In genomic region chr9:132239999-132240859, GRCh38 we compare ENCODE assay signal across 8 cellular contexts.
DNase-seq lines count a peak whose midpoint lies in the region; ATAC-seq, FAIRE-seq and TF ChIP-seq lines count a peak whose summit lies in the region.

No MANE protein-coding gene starts in this region.

- H3K27me3 ChIP-seq in keratinocyte (ENCODE audit: control insufficient read depth, extremely low read depth, insufficient read depth, low read length) = peaks cover 54% of the 10 kb centered on the region
- no peaks in the 10 kb centered on the region for H3K27me3 ChIP-seq in thoracic aorta (replicated peaks; ENCODE audit: insufficient read depth)

- DNase-seq in activated naive CD4-positive, alpha-beta T cell treated with anti-CD3 and anti-CD28 coated beads for 36 hours = no peak
- no peak for DNase-seq in activated naive CD4-positive, alpha-beta T cell (lab: John Stamatoyannopoulos, UW)
- DNase-seq in keratinocyte (ENCODE audit: low read depth, low spot score) = no peak
- no peak for DNase-seq in thoracic aorta (ENCODE audit: low spot score)
- DNase-seq in GM19240 (ENCODE audit: insufficient read length, low spot score) = no peak
- DNase-seq in midbrain (lab: John Stamatoyannopoulos, UW) = no peak

- H3K27ac Mint-ChIP-seq in activated naive CD4-positive, alpha-beta T cell treated with anti-CD3 and anti-CD28 coated beads for 36 hours = no peak overlapping the region

- CTCF ChIA-PET in activated naive CD4-positive, alpha-beta T cell treated with anti-CD3 and anti-CD28 coated beads for 36 hours (lab: Charles Lee) = interaction anchor here (0.6 to 1.9 kb wide), 9 partner anchors 10 to 1400 kb away, joined by 3 to 8 read pairs (median 4); no protein-coding TSS in a partner anchor

- no peaks in the 10 kb centered on the region for H3K36me3 ChIP-seq in keratinocyte (ENCODE audit: control insufficient read depth in 2 of 2, extremely low read depth in 1 of 2, insufficient read depth in 2 of 2, low read length in 2 of 2)
- no peaks in the 10 kb centered on the region for H3K36me3 ChIP-seq in thoracic aorta

- peak overlapping the region; percentile 70 for H2AFZ ChIP-seq in keratinocyte (ENCODE audit: control insufficient read depth, low read length)

- no peaks in the 10 kb centered on the region for H3K9me1 ChIP-seq in keratinocyte (ENCODE audit: control insufficient read depth, extremely low read depth, insufficient read depth, low read length)

- H3K27me3 Mint-ChIP-seq in activated naive CD4-positive, alpha-beta T cell treated with anti-CD3 and anti-CD28 coated beads for 36 hours (ENCODE audit: low read depth) = peaks cover 2% of the 10 kb centered on the region

- FAIRE-seq in keratinocyte (lab: Jason Lieb, UNC) = no peak

- H3K9ac ChIP-seq in keratinocyte (ENCODE audit: control insufficient read depth, extremely low read depth, insufficient read depth, low read length) = no peak overlapping the region

- H3K79me2 ChIP-seq in keratinocyte (ENCODE audit: control insufficient read depth, insufficient read depth, low read length) = no peaks in the 10 kb centered on the region

- peaks cover 6% of the 10 kb centered on the region for H3K4me1 Mint-ChIP-seq in activated naive CD4-positive, alpha-beta T cell treated with anti-CD3 and anti-CD28 coated beads for 36 hours (ENCODE audit: low read depth)

- dilution Hi-C loops in keratinocyte (cut with MboI; ENCODE audit: extremely low pct_ligation_motif_present, low sequenced_read_pairs) = no loop called here

- H4K20me1 ChIP-seq in keratinocyte (ENCODE audit: control insufficient read depth, extremely low read depth, insufficient read depth, low read length) = peaks cover 4% of the 10 kb centered on the region

- H3K9me3 Mint-ChIP-seq in activated naive CD4-positive, alpha-beta T cell treated with anti-CD3 and anti-CD28 coated beads for 36 hours = no peaks in the 10 kb centered on the region

- intact Hi-C loops in activated naive CD4-positive, alpha-beta T cell treated with anti-CD3 and anti-CD28 coated beads for 36 hours (cut with micrococcal nuclease) = loop anchor here (5.0 kb wide), 1 partner anchor 573 kb away; no protein-coding TSS in a partner anchor

- H3K27ac ChIP-seq in VCaP = peak overlapping the region; percentile 24; the same call in 1 of the 2 replicates
- H3K27ac ChIP-seq in keratinocyte (ENCODE audit: control insufficient read depth, insufficient read depth, low read length) = no peak overlapping the region
- H3K27ac ChIP-seq in thoracic aorta = no peak overlapping the region

- H3K4me3 Mint-ChIP-seq in activated naive CD4-positive, alpha-beta T cell treated with anti-CD3 and anti-CD28 coated beads for 36 hours = peak overlapping the region; percentile 45

- peak overlapping the region; percentile 32 for H3K4me2 ChIP-seq in keratinocyte (ENCODE audit: control insufficient read depth, extremely low read depth, insufficient read depth, low read depth, low read length)

- H3K9me3 ChIP-seq in keratinocyte (ENCODE audit: control insufficient read depth, low read depth, low read length) (no peaks in the 10 kb centered on the region), thoracic aorta (no peaks in the 10 kb centered on the region)

- peaks cover 6% of the 10 kb centered on the region for H3K4me1 ChIP-seq in keratinocyte (ENCODE audit: control insufficient read depth, extremely low read depth, insufficient read depth, low read length)
- peaks cover 0 to 20% of the 10 kb centered on the region in 2 donors for H3K4me1 ChIP-seq in thoracic aorta (ENCODE audit: control insufficient read depth in 1 of 2, low read depth in 2 of 2)

- peak overlapping the region in 2 of 3 experiments; percentile 47 to 57 for H3K4me3 ChIP-seq in keratinocyte (ENCODE audit: control insufficient read depth in 2 of 3, extremely low read depth in 1 of 3, insufficient read depth in 2 of 3, low read depth in 1 of 3, low read length in 3 of 3)
- peak overlapping the region; percentile 84 for H3K4me3 ChIP-seq in thoracic aorta

- ATAC-seq in thoracic aorta (ENCODE audit: insufficient number of reproducible peaks, low FRiP score, low read depth) = no peak
- ATAC-seq in HG03159 (IDR thresholded peaks at IDR 0.05; ENCODE audit: unreplicated experiment) = no peak

- TF ChIP-seq CTCF in VCaP (conservative IDR thresholded peaks at IDR 0.05) (no peak), keratinocyte (optimal IDR thresholded peaks at IDR 0.05 in 1 of 3, IDR thresholded peaks at IDR 0.05 in 1 of 3, conservative IDR thresholded peaks at IDR 0.05 in 1 of 3; ENCODE audit: extremely low read depth in 1 of 3, insufficient read depth in 2 of 3, low read length in 3 of 3) (no peak), thoracic aorta (IDR thresholded peaks at IDR 0.05) (no peak)

- no peaks in the 10 kb centered on the region for H3K36me3 Mint-ChIP-seq in activated naive CD4-positive, alpha-beta T cell treated with anti-CD3 and anti-CD28 coated beads for 36 hours (ENCODE audit: low read depth)
